ENCODE assay signal across 13 cellular contexts in genomic region chr1:100785399-100786082, GRCh38.
DNase-seq lines count a peak whose midpoint lies in the region; ATAC-seq, FAIRE-seq and TF ChIP-seq lines count a peak whose summit lies in the region.
"Had no signal": no experiment of that assay in that cellular context is flagged by ENCODE, and none has a peak within 500 bp of the region (broad histone marks: within the 10 kb centered on the region; RNA-seq: fewer than 3 reads in every experiment).

No MANE protein-coding gene starts in this region.

- H3K36me3 ChIP-seq in K562 (ENCODE audit: control insufficient read depth, insufficient read depth, low read length) = no peaks in the 10 kb centered on the region
- H3K36me3 ChIP-seq in small intestine (ENCODE audit: control insufficient read depth in 2 of 2, insufficient read depth in 2 of 2, low read length in 2 of 2) = no peaks in the 10 kb centered on the region

- H3K9me3 ChIP-seq in K562 (replicated peaks; ENCODE audit: control insufficient read depth, insufficient read depth, low read depth, low read length) = no peaks in the 10 kb centered on the region
- no peaks in the 10 kb centered on the region for H3K9me3 ChIP-seq in small intestine (ENCODE audit: control insufficient read depth, low read depth)

- H3K9me1 ChIP-seq in K562 (ENCODE audit: control insufficient read depth, insufficient read depth, low read length) = no peaks in the 10 kb centered on the region

- intact Hi-C loops in K562 (cut with micrococcal nuclease) = loop anchor here (2.0 kb wide), 1 partner anchor 31 kb away; no protein-coding TSS in a partner anchor

- H3K4me3 ChIP-seq in K562 (peak overlapping the region; percentile 26), small intestine (ENCODE audit: low read depth in 1 of 2, low read length in 2 of 2) (no peak overlapping the region)

- ATAC-seq in GM18868 (IDR thresholded peaks at IDR 0.05; ENCODE audit: unreplicated experiment) (peak; percentile 67), K562 (peak; percentile 97)
- ATAC-seq: activated T-helper 17 cell treated with anti-CD3 and anti-CD28 coated beads, Interleukin-2, amount 50 U/mL, for 72 hours had no signal

- H4K20me1 ChIP-seq in K562 (replicated peaks; ENCODE audit: control insufficient read depth, insufficient read depth, low read length) = no peaks in the 10 kb centered on the region

- BruUV-seq in K562 (replicated peaks; lab: Mats Ljungman, UMichigan) = no TSS peak

- H3K79me2 ChIP-seq in K562 (ENCODE audit: control insufficient read depth, insufficient read depth, low read length) = no peaks in the 10 kb centered on the region

- peak overlapping the region; percentile 1 for H3K4me3 Mint-ChIP-seq in neural crest cell
- H3K4me3 Mint-ChIP-seq: activated T-helper 17 cell treated with anti-CD3 and anti-CD28 coated beads, Interleukin-2, amount 50 U/mL, for 72 hours had no signal

- DNase-seq in NCI-H2107 (lab: John Stamatoyannopoulos, UW) (peak; percentile 48), K562 (ENCODE audit: extremely low read depth in 1 of 4, low spot score in 3 of 4) (peak in 3 of 4 experiments; percentile 15 to 88 (median 60)), neural crest cell (ENCODE audit: low read depth, low spot score) (no peak), GM03348 (ENCODE audit: low spot score) (no peak), small intestine (no peak), medulla oblongata (ENCODE audit: extremely low spot score) (no peak), Ammon's horn (ENCODE audit: low spot score) (no peak)
- DNase-seq: activated CD4-positive, CD25-positive, alpha-beta regulatory T cell; DMS53; hypothalamus; NCI-H1105 had no signal

- peaks cover 11% of the 10 kb centered on the region for H3K9me3 Mint-ChIP-seq in neural crest cell

- POLR2A ChIA-PET in K562 (lab: Yijun Ruan, JAX) = interaction anchor here (0.7 to 1.6 kb wide), 4 partner anchors 9 to 72 kb away, joined by 3 to 6 read pairs (median 4); no protein-coding TSS in a partner anchor

- H3K27me3 Mint-ChIP-seq in neural crest cell (ENCODE audit: low read depth) = no peaks in the 10 kb centered on the region

- H3K27me3 ChIP-seq in K562 (ENCODE audit: control insufficient read depth in 2 of 2, insufficient read depth in 2 of 2, low read length in 2 of 2) (no peaks in the 10 kb centered on the region), small intestine (ENCODE audit: control insufficient read depth in 2 of 2, insufficient read depth in 2 of 2, low read length in 2 of 2) (no peaks in the 10 kb centered on the region)

- peak overlapping the region; percentile 92 for H2AFZ ChIP-seq in K562 (ENCODE audit: low read depth, low read length)

- in situ Hi-C loops in K562 (cut with MboI) = no loop called here

- H3K27ac ChIP-seq in K562 (ENCODE audit: extremely low read depth, low read depth, low read length) (peak overlapping the region; percentile 93), small intestine (ENCODE audit: low read depth in 1 of 2, low read length in 1 of 2) (no peak overlapping the region)

- H3K27ac Mint-ChIP-seq in neural crest cell (ENCODE audit: unreplicated experiment) = peak overlapping the region; percentile 0
- H3K27ac Mint-ChIP-seq: activated T-helper 17 cell treated with anti-CD3 and anti-CD28 coated beads, Interleukin-2, amount 50 U/mL, for 72 hours had no signal

- 0 out of 2 replicates have a peak, but pooled peaks have one; percentile 48 for TF ChIP-seq POLR2A in K562 (conservative IDR thresholded peaks at IDR 0.05)

- CTCF ChIA-PET in K562 (lab: Yijun Ruan, JAX; ENCODE audit: low intra/inter-chr PET ratio) = no interaction called here

- peaks cover 4% of the 10 kb centered on the region for H3K36me3 Mint-ChIP-seq in neural crest cell (ENCODE audit: low read depth)

- peak; percentile 92 for TF ChIP-seq EP300 in K562 (IDR thresholded peaks at IDR 0.05; ENCODE audit: low read length)

- H3K4me2 ChIP-seq in K562 (ENCODE audit: insufficient read depth, low read length) = peak overlapping the region; percentile 70

- TF ChIP-seq RAD21 in K562 (CRISPR knock-in tag; conservative IDR thresholded peaks at IDR 0.05 in 1 of 2, IDR thresholded peaks at IDR 0.05 in 1 of 2) = no peak; a peak in 2 of 4 replicates

- peaks cover 36% of the 10 kb centered on the region for H3K4me1 Mint-ChIP-seq in neural crest cell
- H3K4me1 Mint-ChIP-seq: activated T-helper 17 cell treated with anti-CD3 and anti-CD28 coated beads, Interleukin-2, amount 50 U/mL, for 72 hours had no signal

- H3K4me1 ChIP-seq in K562 (replicated peaks in 1 of 2; ENCODE audit: control insufficient read depth in 2 of 2, insufficient read depth in 2 of 2, low read length in 2 of 2) (peaks cover 0 to 16% of the 10 kb centered on the region in 2 experiments; a peak in 3 of 5 replicates), small intestine (ENCODE audit: control insufficient read depth in 2 of 2, insufficient read depth in 1 of 2, low read depth in 1 of 2, low read length in 1 of 2) (no peaks in the 10 kb centered on the region)

- TF ChIP-seq CTCF in K562 (IDR thresholded peaks at IDR 0.05 in 2 of 3, conservative IDR thresholded peaks at IDR 0.05 in 1 of 3; ENCODE audit: insufficient read depth in 2 of 3, low read depth in 1 of 3, low read length in 3 of 3) = no peak
- TF ChIP-seq CTCF in neural crest cell (conservative IDR thresholded peaks at IDR 0.05) = no peak

- peak overlapping the region in 1 of 2 experiments; percentile 70; a peak in 2 of 4 replicates for H3K9ac ChIP-seq in K562 (ENCODE audit: insufficient read depth in 1 of 2, low read depth in 2 of 2, low read length in 2 of 2)

- FAIRE-seq in K562 (lab: Jason Lieb, UNC) (peak; percentile 96), small intestine (lab: Jason Lieb, UNC) (no peak)

- 3% methylated on average over 5 of the region's 5 CpGs for WGBS in K562 (ENCODE audit: insufficient coverage, low coverage, missing lambda C conversion rate)
- 54 to 66% (median 55%) methylated on average over 5 of the region's 5 CpGs for WGBS in small intestine, 3 donors

TF ChIP-seq in K562, 482 proteins besides CTCF, POLR2A, EP300 and RAD21 (continues in another document):
- TF ChIP-seq FOXP1 (CRISPR knock-in tag; IDR thresholded peaks at IDR 0.05) (no peak), GATA2 (CRISPR knock-in tag; IDR thresholded peaks at IDR 0.05) (no peak), HMBOX1 (IDR thresholded peaks at IDR 0.05) (peak; percentile 84), NFE2L1 (tag; IDR thresholded peaks at IDR 0.05; ENCODE audit: borderline replicate concordance, low read depth) (no peak), NR1H2 (CRISPR knock-in tag; IDR thresholded peaks at IDR 0.05) (no peak), ZNF592 (IDR thresholded peaks at IDR 0.05) (peak; percentile 69), NR0B1 (IDR thresholded peaks at IDR 0.05; ENCODE audit: partially characterized antibody) (no peak), SAFB (IDR thresholded peaks at IDR 0.05; ENCODE audit: borderline replicate concordance, low read depth, low read length) (no peak), GTF2A2 (tag; IDR thresholded peaks at IDR 0.05) (no peak), MED1 (CRISPR knock-in tag; IDR thresholded peaks at IDR 0.05; ENCODE audit: borderline replicate concordance) (no peak), ZKSCAN1 (IDR thresholded peaks at IDR 0.05; ENCODE audit: low read depth, low read length) (no peak)

Comparison
In these comparisons a context has a peak if more than half of its experiments do, and no peak if none do; other contexts are left out.
1. DNase-seq: peak in NCI-H2107 (single experiment) and K562 (3 of 4); none in neural crest cell (single experiment), GM03348 (single experiment), small intestine (single experiment), medulla oblongata (single experiment) and Ammon's horn (single experiment).